In genomic region chr11:22657101-22657694, GRCh38 we compare ENCODE assay signal across 11 cellular contexts. TPM values are rescaled to one million over a fixed set of nuclear protein-coding genes. Genes with fewer than 3 reads are reported as not detected.
A peak's percentile ranks its signal among the peaks of the same experiment; 100 is the strongest.
DNase-seq lines count a peak whose midpoint lies in the region; ATAC-seq and TF ChIP-seq lines count a peak whose summit lies in the region.
"Had no signal": no experiment of that assay in that cellular context is flagged by ENCODE, and none has a peak within 500 bp of the region (broad histone marks: within the 10 kb centered on the region; RNA-seq: fewer than 3 reads in every experiment).

No MANE protein-coding gene starts in this region.

- no peaks in the 10 kb centered on the region for H3K9me3 ChIP-seq in aorta (ENCODE audit: control insufficient read depth, low read length)
- H3K9me3 ChIP-seq: psoas muscle had no signal

- WGBS in aorta, 2 donors: 73 to 89% methylated on average over 1 of the region's 1 CpG

- H3K4me3 Mint-ChIP-seq in immature natural killer cell: peak overlapping the region; percentile 7 to 69 (median 59)
- H3K4me3 Mint-ChIP-seq in osteocyte (ENCODE audit: unreplicated experiment): no peak overlapping the region

- no peaks in the 10 kb centered on the region for H3K27me3 ChIP-seq in aorta (ENCODE audit: control insufficient read depth in 1 of 2, insufficient read depth in 2 of 2, low read length in 1 of 2)
- H3K27me3 ChIP-seq: foreskin keratinocyte had no signal

- H3K4me1 Mint-ChIP-seq in immature natural killer cell: peaks cover 27 to 34% of the 10 kb centered on the region in 2 donors
- peaks cover 3% of the 10 kb centered on the region for H3K4me1 Mint-ChIP-seq in osteocyte (ENCODE audit: unreplicated experiment)

- no peaks in the 10 kb centered on the region for H3K4me1 ChIP-seq in aorta (ENCODE audit: control insufficient read depth in 1 of 2, insufficient read depth in 2 of 2, low read length in 2 of 2)
- H3K4me1 ChIP-seq: foreskin keratinocyte, psoas muscle had no signal

- no peak for TF ChIP-seq CTCF in osteocyte (IDR thresholded peaks at IDR 0.05)

- no peak overlapping the region for H3K27ac ChIP-seq in aorta (ENCODE audit: low read depth in 1 of 2, low read length in 2 of 2)
- H3K27ac ChIP-seq: foreskin keratinocyte, psoas muscle had no signal

- H3K27ac Mint-ChIP-seq in immature natural killer cell: peak overlapping the region; percentile 11 to 92 (median 84)
- no peak overlapping the region for H3K27ac Mint-ChIP-seq in osteocyte (ENCODE audit: unreplicated experiment)

- H3K36me3 Mint-ChIP-seq in immature natural killer cell: peaks cover 6 to 8% (median 7%) of the 10 kb centered on the region in 3 donors
- no peaks in the 10 kb centered on the region for H3K36me3 Mint-ChIP-seq in osteocyte (ENCODE audit: unreplicated experiment)

- no peak overlapping the region for H3K4me3 ChIP-seq in aorta (ENCODE audit: low read length in 2 of 2)
- H3K4me3 ChIP-seq: psoas muscle had no signal

- intact Hi-C loops in aorta (cut with DNase I): no loop called here

- DNase-seq in immature natural killer cell: peak; percentile 34 to 43 (median 37)
- DNase-seq in NCI-H226: no peak
- DNase-seq in aorta: no peak
- no peak for DNase-seq in osteocyte (ENCODE audit: extremely low spot score, unreplicated experiment)
- no peak for DNase-seq in COLO668 (lab: John Stamatoyannopoulos, UW; ENCODE audit: unreplicated experiment)
- DNase-seq: foreskin keratinocyte, NCI-H524 treated with DMSO at 0.1 percent for 48 hours, psoas muscle had no signal

- peak; percentile 89 for ATAC-seq in GM18508 (IDR thresholded peaks at IDR 0.05; ENCODE audit: insufficient read depth, unreplicated experiment)
- ATAC-seq in GM21515 (IDR thresholded peaks at IDR 0.05; ENCODE audit: unreplicated experiment): peak; percentile 93
- ATAC-seq in HG03439 (IDR thresholded peaks at IDR 0.05; ENCODE audit: unreplicated experiment): peak; percentile 67
- ATAC-seq in aorta (ENCODE audit: low FRiP score): no peak
- ATAC-seq: foreskin keratinocyte, psoas muscle had no signal

- H3K9me3 Mint-ChIP-seq in immature natural killer cell (peaks cover 0 to 4% (median 0%) of the 10 kb centered on the region in 6 donors), osteocyte (ENCODE audit: unreplicated experiment) (no peaks in the 10 kb centered on the region)

- H3K27me3 Mint-ChIP-seq in immature natural killer cell (ENCODE audit: low read depth in 3 of 3) (peaks cover 0 to 7% (median 2%) of the 10 kb centered on the region in 3 donors), osteocyte (ENCODE audit: unreplicated experiment) (peaks cover 33% of the 10 kb centered on the region)

- H3K36me3 ChIP-seq in aorta (ENCODE audit: control insufficient read depth in 1 of 2, insufficient read depth in 2 of 2, low read length in 1 of 2): no peaks in the 10 kb centered on the region

RNA-seq across cellular contexts. Expression of gene GAS2, which starts 9.2 kb away (rescaled TPM):
- 1 to 10 TPM; 2.4 to 3.0 (median 2.7) TPM for polyA plus RNA-seq in immature natural killer cell
- total RNA-seq in aorta: 1 to 10 TPM in 1 of 2 donors, under 1 TPM in 1; 0.52 to 2.1 TPM
- polyA plus RNA-seq in aorta: 1 to 10 TPM in 1 of 2 donors, under 1 TPM in 1; 0.18 to 1.8 TPM
- total RNA-seq in osteocyte: 0.52 and 0.70 TPM in 2 replicates

RNA-seq across cellular contexts. Expression of gene FANCF, which starts 31.6 kb away (rescaled TPM):
- polyA plus RNA-seq in immature natural killer cell (10 to 100 TPM in 1 of 3 donors, 1 to 10 TPM in 2; 3.6 to 17.1 (median 9.6) TPM), aorta (1 to 10 TPM; 3.2 to 4.6 TPM)
- total RNA-seq in aorta (1 to 10 TPM; 3.0 to 5.8 TPM), osteocyte (8.7 and 9.4 TPM in 2 replicates)

Comparison
In these comparisons a context has a peak if more than half of its experiments do, and no peak if none do; other contexts are left out.
1. DNase-seq: peak in immature natural killer cell (3 of 3); none in NCI-H226 (single experiment), aorta (0 of 2), osteocyte (single experiment) and COLO668 (single experiment).